1 cellular context compared by ENCODE assay signal in the genomic region with DNA sequence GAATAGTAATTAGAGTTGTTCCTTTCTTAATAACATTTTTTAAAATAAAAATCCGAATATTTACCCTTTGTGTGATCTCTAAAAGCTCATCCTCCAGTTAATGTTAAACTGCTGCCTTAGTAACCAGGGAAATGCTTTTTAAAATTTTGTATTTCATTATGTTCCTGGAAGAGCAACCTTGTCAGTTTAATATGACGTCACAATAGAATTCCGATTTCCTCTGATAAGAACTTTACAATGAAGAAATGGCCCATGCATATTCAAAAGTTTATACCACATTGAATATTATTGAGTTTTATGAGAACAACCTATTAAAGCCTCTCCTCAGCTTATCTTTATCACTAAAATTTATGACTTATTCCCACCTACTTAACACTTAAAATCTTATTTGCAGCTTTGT.
TF ChIP-seq lines count a peak whose summit lies in the region.

No MANE protein-coding gene starts in this region.

TF ChIP-seq in HepG2, 621 proteins besides CTCF, POLR2A, EP300 and RAD21 (continued from another document):
- TF ChIP-seq, protein P1, sequence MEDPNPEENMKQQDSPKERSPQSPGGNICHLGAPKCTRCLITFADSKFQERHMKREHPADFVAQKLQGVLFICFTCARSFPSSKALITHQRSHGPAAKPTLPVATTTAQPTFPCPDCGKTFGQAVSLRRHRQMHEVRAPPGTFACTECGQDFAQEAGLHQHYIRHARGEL (CRISPR knock-in tag; IDR thresholded peaks at IDR 0.05) = no peak
- no peak for TF ChIP-seq ZNF605 (CRISPR knock-in tag; IDR thresholded peaks at IDR 0.05)
